Comparison of ENCODE assay signal across 9 cellular contexts in genomic region chr1:16207318-16208269, GRCh38. TPM values are rescaled to one million over a fixed set of nuclear protein-coding genes. Genes with fewer than 3 reads are reported as not detected.
A peak's percentile ranks its signal among the peaks of the same experiment; 100 is the strongest.
DNase-seq lines count a peak whose midpoint lies in the region; ATAC-seq, FAIRE-seq and TF ChIP-seq lines count a peak whose summit lies in the region.
"Had no signal": no experiment of that assay in that cellular context is flagged by ENCODE, and none has a peak within 500 bp of the region (broad histone marks: within the 10 kb centered on the region; RNA-seq: fewer than 3 reads in every experiment).

No MANE protein-coding gene starts in this region.

- no peak for TF ChIP-seq CTCF in gastroesophageal sphincter (IDR thresholded peaks at IDR 0.05)

- H3K36me3 ChIP-seq in gastroesophageal sphincter (no peaks in the 10 kb centered on the region), skeletal muscle tissue (ENCODE audit: control insufficient read depth in 3 of 3, insufficient read depth in 3 of 3, low read length in 3 of 3) (no peaks in the 10 kb centered on the region)

- no peaks in the 10 kb centered on the region for H3K9me3 Mint-ChIP-seq in T-cell

- peak overlapping the region; percentile 77 to 87 for H3K27ac Mint-ChIP-seq in T-cell

- no peak for TF ChIP-seq EP300 in gastroesophageal sphincter (IDR thresholded peaks at IDR 0.05)

- H3K27me3 Mint-ChIP-seq in T-cell = no peaks in the 10 kb centered on the region

- POLR2A ChIA-PET in T-cell (lab: Charles Lee) = interaction anchor here in 1 of 2 donors (0.6 to 0.7 kb wide), 2 partner anchors 10 to 47 kb away, joined by 3 to 9 read pairs; no protein-coding TSS in a partner anchor

- H3K9me3 ChIP-seq in gastroesophageal sphincter = no peaks in the 10 kb centered on the region
- no peaks in the 10 kb centered on the region for H3K9me3 ChIP-seq in skeletal muscle tissue (ENCODE audit: control insufficient read depth in 3 of 3, low read length in 3 of 3)

- H3K36me3 Mint-ChIP-seq in T-cell = peaks cover 6% of the 10 kb centered on the region

- H3K27ac ChIP-seq in gastroesophageal sphincter (peak overlapping the region; percentile 68 to 97 (median 90)), skeletal muscle tissue (ENCODE audit: low read depth, low read length) (peak overlapping the region; percentile 76)

- peaks cover 6 to 10% (median 6%) of the 10 kb centered on the region in 3 donors for H3K4me1 Mint-ChIP-seq in T-cell

- H3K4me3 ChIP-seq in gastroesophageal sphincter (peak overlapping the region; percentile 36 to 55), skeletal muscle tissue (ENCODE audit: low read length in 3 of 3) (peak overlapping the region; percentile 41 to 59 (median 52))

- peak overlapping the region in 2 of 3 donors; percentile 40 to 56 for H3K9ac ChIP-seq in skeletal muscle tissue (ENCODE audit: low read depth in 1 of 3, low read length in 3 of 3)

- no peak for TF ChIP-seq POLR2A in gastroesophageal sphincter (IDR thresholded peaks at IDR 0.05)
- TF ChIP-seq POLR2A in GM12891 (IDR thresholded peaks at IDR 0.05; ENCODE audit: low read depth, low read length) = no peak

- no peak for FAIRE-seq in GM12891 (lab: Jason Lieb, UNC)

- WGBS in gastroesophageal sphincter (ENCODE audit: low coverage in 1 of 2), 2 donors = 8 to 20% methylated on average over 4 to 10 of the region's 51 CpGs

- H3K4me1 ChIP-seq in gastroesophageal sphincter (peaks cover 0 to 32% (median 9%) of the 10 kb centered on the region in 3 donors), skeletal muscle tissue (ENCODE audit: control insufficient read depth in 3 of 3, insufficient read depth in 3 of 3, low read length in 3 of 3) (peaks cover 5 to 9% (median 9%) of the 10 kb centered on the region in 3 donors)

- H3K4me3 Mint-ChIP-seq in T-cell = peak overlapping the region; percentile 84 to 87 (median 86)

- H3K27me3 ChIP-seq in gastroesophageal sphincter = no peaks in the 10 kb centered on the region
- peaks cover 3 to 20% (median 7%) of the 10 kb centered on the region in 3 donors for H3K27me3 ChIP-seq in skeletal muscle tissue (ENCODE audit: control insufficient read depth in 3 of 3, insufficient read depth in 3 of 3, low read length in 3 of 3)

- ATAC-seq in GM18873 (IDR thresholded peaks at IDR 0.05; ENCODE audit: low FRiP score, unreplicated experiment) (peak; percentile 8), T-cell (replicated peaks in 1 of 4) (no peak), gastroesophageal sphincter (no peak), GM18907 (IDR thresholded peaks at IDR 0.05; ENCODE audit: unreplicated experiment) (no peak), HG03442 (IDR thresholded peaks at IDR 0.05; ENCODE audit: unreplicated experiment) (no peak)

- CTCF ChIA-PET in T-cell (lab: Charles Lee) = interaction anchor here in 1 of 2 donors (1.1 kb wide), 1 partner anchor 9 kb away, joined by 5 read pairs; no protein-coding TSS in a partner anchor

- DNase-seq in T-cell (no peak), GM12891 (ENCODE audit: insufficient read length, low spot score) (no peak), kidney tubule cell (ENCODE audit: low spot score) (no peak)

TF ChIP-seq in GM12891, 5 proteins besides CTCF, POLR2A, EP300 and RAD21:
- TF ChIP-seq POU2F2 (IDR thresholded peaks at IDR 0.05; ENCODE audit: low read depth, low read length) (no peak), TAF1 (IDR thresholded peaks at IDR 0.05; ENCODE audit: low read depth, low read length) (no peak), POLR2AphosphoS5 (IDR thresholded peaks at IDR 0.05; ENCODE audit: low read depth, low read length) (no peak), PAX5 (IDR thresholded peaks at IDR 0.05; ENCODE audit: insufficient read depth, low read length, severe bottlenecking) (no peak), SPI1 (IDR thresholded peaks at IDR 0.05; ENCODE audit: low read depth, low read length) (no peak)

RNA-seq across cellular contexts. Expression of gene ARHGEF19, which starts 4.9 kb away (rescaled TPM):
- 10 to 100 TPM in 3 of 5 donors, 1 to 10 TPM in 2; 7.0 to 17.6 (median 12.3) TPM for total RNA-seq in T-cell
- 1 to 10 TPM; 2.8 to 3.6 (median 3.4) TPM for total RNA-seq in gastroesophageal sphincter
- 0.52 TPM for total RNA-seq in skeletal muscle tissue
- 1.1 TPM for polyA plus RNA-seq in GM12891 (2012; ENCODE audit: low read depth, missing spikeins)

RNA-seq across cellular contexts. Expression of gene CPLANE2, which starts 29.4 kb away (rescaled TPM):
- total RNA-seq in T-cell (10 to 100 TPM in 3 of 5 donors, 1 to 10 TPM in 2; 6.6 to 13.2 (median 11.3) TPM), gastroesophageal sphincter (10 to 100 TPM in 2 of 4 donors, 1 to 10 TPM in 2; 6.6 to 45.8 (median 11.0) TPM), skeletal muscle tissue (3.1 TPM)
- 3.0 TPM for polyA plus RNA-seq in GM12891 (2012; ENCODE audit: low read depth, missing spikeins)

RNA-seq across cellular contexts. Expression of gene EPHA2, which starts 51.7 kb away (rescaled TPM):
- total RNA-seq in T-cell (under 1 TPM in 4 of 5 donors, not detected in 1; 0.19 to 0.66 (median 0.41) TPM), gastroesophageal sphincter (10 to 100 TPM in 2 of 4 donors, 1 to 10 TPM in 2; 8.9 to 16.1 (median 12.4) TPM), skeletal muscle tissue (5.2 TPM)
- polyA plus RNA-seq in GM12891 (2012; ENCODE audit: low read depth, missing spikeins) = 0.14 TPM
- total RNA-seq: T-helper 2 cell treated with Interferon-gamma antibody and Interleukin-4, amounts not matched to agents 100 ng/mL and 5 ng/mL, for 36 hours had no signal
